Comparison of ENCODE assay signal across 28 cellular contexts in genomic region chr2:120677696-120678095, GRCh38. TPM values are rescaled to one million over a fixed set of nuclear protein-coding genes. Genes with fewer than 3 reads are reported as not detected.
DNase-seq lines count a peak whose midpoint lies in the region; ATAC-seq, FAIRE-seq and TF ChIP-seq lines count a peak whose summit lies in the region.
"Had no signal": no experiment of that assay in that cellular context is flagged by ENCODE, and none has a peak within 500 bp of the region (broad histone marks: within the 10 kb centered on the region; RNA-seq: fewer than 3 reads in every experiment).

No MANE protein-coding gene starts in this region.

- no peak overlapping the region for H3K27ac ChIP-seq in astrocyte (ENCODE audit: low read depth, low read length)
- peak overlapping the region; percentile 42 to 78 (median 74) for H3K27ac ChIP-seq in thyroid gland
- no peak overlapping the region for H3K27ac ChIP-seq in PC-3 (ENCODE audit: low read length)
- no peak overlapping the region for H3K27ac ChIP-seq in right cardiac atrium (ENCODE audit: low read length)
- H3K27ac ChIP-seq: BLaER1 treated with 17β-estradiol and CSF1 and Interleukin-3, amounts not matched to agents 10 nM and 100 nM; KMS-11; SK-N-MC had no signal

- no peaks in the 10 kb centered on the region for H3K9me2 ChIP-seq in PC-3 (replicated peaks; ENCODE audit: low read length)

- no peaks in the 10 kb centered on the region for H3K79me2 ChIP-seq in astrocyte (ENCODE audit: insufficient read depth, low read length)
- no peaks in the 10 kb centered on the region for H3K79me2 ChIP-seq in PC-3 (ENCODE audit: low read length)

- POLR2A ChIA-PET in PC-3 (lab: Charles Lee; ENCODE audit: unreplicated experiment), result interaction anchor here (0.5 kb wide), 1 partner anchor 102 kb away, joined by 4 read pairs; no protein-coding TSS in a partner anchor

- peaks cover 3% of the 10 kb centered on the region for H3K4me1 Mint-ChIP-seq in astrocyte (ENCODE audit: low read depth, unreplicated experiment)

- FAIRE-seq in astrocyte (lab: Jason Lieb, UNC), result no peak
- FAIRE-seq: A204.1, G401.6, GM12878, H54, RCC 7860 had no signal

- H3K4me2 ChIP-seq in astrocyte (ENCODE audit: low read length) (peak overlapping the region; percentile 1), PC-3 (ENCODE audit: low read length) (no peak overlapping the region)
- H3K4me2 ChIP-seq: KMS-11 had no signal

- ATAC-seq in PC-3 (no peak), right cardiac atrium (no peak)
- ATAC-seq: GM12878 had no signal

- peak; percentile 43 for DNase-seq in EH (ENCODE audit: low read depth)
- DNase-seq in astrocyte (ENCODE audit: low read depth), result peak; percentile 51
- DNase-seq in fibroblast of gingiva (ENCODE audit: low read depth), result peak; percentile 44
- DNase-seq in thyroid gland, result no peak
- no peak for DNase-seq in PC-3
- no peak for DNase-seq in right cardiac atrium
- no peak for DNase-seq in HPDE6-E6E7 (ENCODE audit: extremely low spot score)
- DNase-seq: AML-193; CD4-positive, alpha-beta memory T cell; COR-L47; DMS53; MM.1S; NCI-H1048; NCI-H187; NCI-H2081 treated with DMSO at 0.1 percent for 48 hours; NCI-H2171; NCI-H345; NCI-H510A treated with DMSO at 0.1 percent for 48 hours; OCI-M1; SIG-M5 had no signal

- H3K9ac ChIP-seq in astrocyte (ENCODE audit: low read length) (no peak overlapping the region), PC-3 (ENCODE audit: low read length) (no peak overlapping the region)
- H3K9ac ChIP-seq: BLaER1 treated with 17β-estradiol and CSF1 and Interleukin-3, amounts not matched to agents 10 nM and 100 nM; KMS-11 had no signal

- H3K9me3 ChIP-seq in astrocyte (ENCODE audit: insufficient read depth, low read depth, low read length), result no peaks in the 10 kb centered on the region
- no peaks in the 10 kb centered on the region for H3K9me3 ChIP-seq in thyroid gland
- H3K9me3 ChIP-seq in PC-3 (ENCODE audit: low read length), result no peaks in the 10 kb centered on the region
- no peaks in the 10 kb centered on the region for H3K9me3 ChIP-seq in right cardiac atrium (ENCODE audit: control insufficient read depth, low read length)
- H3K9me3 ChIP-seq: BLaER1 treated with 17β-estradiol and CSF1 and Interleukin-3, amounts not matched to agents 10 nM and 100 nM had no signal

- H3K4me1 ChIP-seq in astrocyte (ENCODE audit: insufficient read depth, low read length) (peaks cover under 1% of the 10 kb centered on the region), thyroid gland (peaks cover 18 to 41% of the 10 kb centered on the region in 2 donors), PC-3 (ENCODE audit: insufficient read depth, low read length) (peaks cover 4% of the 10 kb centered on the region; the same call in 1 of the 2 replicates), right cardiac atrium (ENCODE audit: control insufficient read depth, insufficient read depth, low read length) (no peaks in the 10 kb centered on the region)

- peaks cover 8% of the 10 kb centered on the region for H3K27me3 ChIP-seq in astrocyte (ENCODE audit: insufficient read depth, low read length)
- no peaks in the 10 kb centered on the region for H3K27me3 ChIP-seq in thyroid gland
- no peaks in the 10 kb centered on the region for H3K27me3 ChIP-seq in PC-3 (ENCODE audit: low read length)
- H3K27me3 ChIP-seq in right cardiac atrium (ENCODE audit: control insufficient read depth, insufficient read depth), result no peaks in the 10 kb centered on the region

- no TSS peak for BruUV-seq in PC-3 (replicated peaks; lab: Mats Ljungman, UMichigan)

- H3K9me3 Mint-ChIP-seq in astrocyte (ENCODE audit: unreplicated experiment), result no peaks in the 10 kb centered on the region

- CTCF ChIA-PET in PC-3 (lab: Charles Lee), result interaction anchor here (1.0 to 1.8 kb wide), 2 partner anchors 124 to 334 kb away, joined by 3 to 4 read pairs; no protein-coding TSS in a partner anchor

- no peak overlapping the region for H2AFZ ChIP-seq in astrocyte (ENCODE audit: low read depth, low read length)
- no peak overlapping the region for H2AFZ ChIP-seq in PC-3 (ENCODE audit: low read length)

- no peak overlapping the region for H3K4me3 Mint-ChIP-seq in astrocyte (ENCODE audit: unreplicated experiment)
- H3K4me3 Mint-ChIP-seq: CD4-positive, alpha-beta memory T cell had no signal

- H3K27me3 Mint-ChIP-seq in astrocyte (ENCODE audit: low read depth, unreplicated experiment), result peaks cover 59% of the 10 kb centered on the region

- intact Hi-C loops in thyroid gland (cut with DNase I), result loop anchor here (10.0 kb wide), 1 partner anchor 153 kb away; no protein-coding TSS in a partner anchor
- intact Hi-C loops in PC-3 (cut with micrococcal nuclease), result loop anchor here (10.0 kb wide), 1 partner anchor 153 kb away; no protein-coding TSS in a partner anchor
- intact Hi-C loops in right cardiac atrium (cut with DNase I), result loop anchor here in 2 of 4 donors (2.0 to 10.0 kb wide), 4 partner anchors 123 to 335 kb away; partner anchors contain the start of gene INHBB (in 1 of the 2)

- H3K4me3 ChIP-seq in astrocyte (ENCODE audit: insufficient read depth, low read depth, low read length), result no peak overlapping the region
- H3K4me3 ChIP-seq in thyroid gland (replicated peaks in 1 of 3), result no peak overlapping the region
- H3K4me3 ChIP-seq in PC-3 (ENCODE audit: low read length), result no peak overlapping the region
- no peak overlapping the region for H3K4me3 ChIP-seq in right cardiac atrium (ENCODE audit: low read length)
- H3K4me3 ChIP-seq: BLaER1 treated with 17β-estradiol and CSF1 and Interleukin-3, amounts not matched to agents 10 nM and 100 nM; GM12878; SK-N-MC had no signal

- WGBS in thyroid gland, 2 donors, result 29 to 32% methylated on average over 3 of the region's 3 CpGs
- 60% methylated on average over 3 of the region's 3 CpGs for WGBS in right cardiac atrium

- H3K36me3 ChIP-seq in astrocyte (ENCODE audit: insufficient read depth, low read length), result no peaks in the 10 kb centered on the region
- H3K36me3 ChIP-seq in thyroid gland, result no peaks in the 10 kb centered on the region
- H3K36me3 ChIP-seq in PC-3 (ENCODE audit: low read depth, low read length), result no peaks in the 10 kb centered on the region
- H3K36me3 ChIP-seq: BLaER1 treated with 17β-estradiol and CSF1 and Interleukin-3, amounts not matched to agents 10 nM and 100 nM had no signal

- H3K36me3 Mint-ChIP-seq in astrocyte (ENCODE audit: low read depth, unreplicated experiment), result no peaks in the 10 kb centered on the region
- H3K36me3 Mint-ChIP-seq: CD4-positive, alpha-beta memory T cell had no signal

- TF ChIP-seq POLR2A in thyroid gland (IDR thresholded peaks at IDR 0.05), result no peak

- TF ChIP-seq CTCF in astrocyte (IDR thresholded peaks at IDR 0.05; ENCODE audit: insufficient read depth, low read depth, low read length) (no peak), thyroid gland (IDR thresholded peaks at IDR 0.05) (no peak), PC-3 (conservative IDR thresholded peaks at IDR 0.05; ENCODE audit: low read depth, low read length) (no peak)

- H3F3A ChIP-seq in PC-3 (ENCODE audit: low read length, unreplicated experiment), result no peaks in the 10 kb centered on the region

- H3K27ac Mint-ChIP-seq in astrocyte (ENCODE audit: unreplicated experiment), result no peak overlapping the region
- H3K27ac Mint-ChIP-seq: CD4-positive, alpha-beta memory T cell had no signal

- no peaks in the 10 kb centered on the region for H4K20me1 ChIP-seq in astrocyte (ENCODE audit: insufficient read depth, low read length)
- H4K20me1 ChIP-seq in PC-3 (ENCODE audit: low read length), result no peaks in the 10 kb centered on the region

RNA-seq across cellular contexts. Expression of gene GLI2, which starts 58.0 kb away (rescaled TPM):
- total RNA-seq in astrocyte (42.9 and 44.5 TPM in 2 replicates), thyroid gland (1 to 10 TPM; 1.1 to 1.4 (median 1.3) TPM), PC-3 (2014; rRNA removed) (4.0 and 30.3 TPM in 2 replicates), right cardiac atrium (1 to 10 TPM; 2.8 to 4.8 (median 4.4) TPM)
- polyA plus RNA-seq in right cardiac atrium, result 0.86 TPM
- total RNA-seq: CD4-positive, alpha-beta memory T cell; GM12878 had no signal
- polyA plus RNA-seq: CD4-positive, alpha-beta memory T cell had no signal

Comparison
In these comparisons a context has a peak if more than half of its experiments do, and no peak if none do; other contexts are left out.
1. DNase-seq: peak in EH (single experiment), astrocyte (single experiment) and fibroblast of gingiva (single experiment); none in thyroid gland (0 of 2), PC-3 (single experiment), right cardiac atrium (0 of 3) and HPDE6-E6E7 (single experiment).
2. H3K27ac ChIP-seq: peak in thyroid gland (3 of 3); none in astrocyte (single experiment), PC-3 (single experiment) and right cardiac atrium (single experiment).